Comparison of ENCODE assay signal across 14 cellular contexts in the genomic region with DNA sequence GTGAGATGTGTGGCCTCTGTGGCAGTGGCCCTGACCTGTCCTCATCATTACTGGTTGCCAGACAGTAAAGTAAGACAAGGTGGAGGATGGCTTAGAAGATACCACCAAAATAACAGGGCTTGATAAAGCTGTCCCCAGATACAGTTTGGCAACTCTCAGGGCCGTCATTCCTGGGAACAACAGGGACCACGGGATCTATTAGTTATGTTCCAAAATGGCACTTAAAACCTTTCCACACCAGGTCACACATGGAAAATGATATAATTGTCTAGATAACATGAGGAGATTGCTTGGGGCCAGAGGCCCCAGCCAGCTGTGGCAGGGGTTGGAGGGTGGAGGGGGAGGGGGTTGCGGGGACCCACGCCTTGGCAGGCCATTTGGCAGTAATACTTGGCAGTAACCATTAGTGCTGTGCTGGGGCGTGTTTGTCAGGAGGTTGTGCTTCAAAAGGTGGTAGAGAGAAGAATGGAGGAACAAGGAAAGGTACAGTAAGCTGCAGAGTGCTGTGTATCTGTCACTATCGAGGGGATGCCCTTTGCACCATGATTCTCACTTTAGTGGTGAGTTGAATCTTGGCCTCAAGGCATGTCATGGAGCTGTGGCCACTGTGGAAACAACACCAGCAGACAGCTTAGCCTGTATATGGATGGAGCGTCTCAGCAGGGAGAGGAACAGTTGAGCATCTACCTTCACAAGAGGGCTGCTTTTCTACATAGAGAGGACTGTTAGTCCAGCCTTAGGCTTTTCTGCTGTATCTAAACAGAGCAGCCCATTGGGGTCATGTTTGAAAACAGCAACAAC. TPM values are rescaled to one million over a fixed set of nuclear protein-coding genes. Genes with fewer than 3 reads are reported as not detected.
A peak's percentile ranks its signal among the peaks of the same experiment; 100 is the strongest.
DNase-seq lines count a peak whose midpoint lies in the region; ATAC-seq and TF ChIP-seq lines count a peak whose summit lies in the region.
"Had no signal": no experiment of that assay in that cellular context is flagged by ENCODE, and none has a peak within 500 bp of the region (broad histone marks: within the 10 kb centered on the region; RNA-seq: fewer than 3 reads in every experiment).

No MANE protein-coding gene starts in this region.

- H2AFZ ChIP-seq in PC-3 (ENCODE audit: low read length) (no peak overlapping the region), trophoblast cell (ENCODE audit: insufficient read depth, low read length, poor library complexity) (no peak overlapping the region)

- no peak overlapping the region for H2BK5ac ChIP-seq in trophoblast cell (ENCODE audit: low read depth, low read length, poor library complexity)

- H3K4me3 ChIP-seq in DOHH2 (ENCODE audit: low read length), result peak overlapping the region; percentile 6
- H3K4me3 ChIP-seq in PC-3 (ENCODE audit: low read length), result no peak overlapping the region
- no peak overlapping the region for H3K4me3 ChIP-seq in cardiac muscle cell
- no peak overlapping the region for H3K4me3 ChIP-seq in trophoblast cell (ENCODE audit: low read depth, low read length)
- no peak overlapping the region for H3K4me3 ChIP-seq in esophagus muscularis mucosa
- H3K4me3 ChIP-seq: breast epithelium had no signal

- H4K12ac ChIP-seq in trophoblast cell (ENCODE audit: low read depth, low read length), result no peak overlapping the region

- peak overlapping the region; percentile 78 for H3K27ac ChIP-seq in DOHH2 (ENCODE audit: low read depth, low read length)
- peak overlapping the region; percentile 85; the same call in 1 of the 2 replicates for H3K27ac ChIP-seq in PC-3 (ENCODE audit: low read length)
- peak overlapping the region; percentile 38 for H3K27ac ChIP-seq in cardiac muscle cell
- H3K27ac ChIP-seq in trophoblast cell (ENCODE audit: low read depth, low read length), result no peak overlapping the region
- no peak overlapping the region for H3K27ac ChIP-seq in esophagus muscularis mucosa (replicated peaks in 1 of 4)
- H3K27ac ChIP-seq: breast epithelium, C4-2B had no signal

- H3K4me1 ChIP-seq in DOHH2 (ENCODE audit: control insufficient read depth, low read length) (peaks cover 93% of the 10 kb centered on the region), PC-3 (ENCODE audit: insufficient read depth, low read length) (peaks cover 25% of the 10 kb centered on the region), cardiac muscle cell (ENCODE audit: low read depth) (peaks cover 32% of the 10 kb centered on the region), trophoblast cell (ENCODE audit: control insufficient read depth in 1 of 2, insufficient read depth in 2 of 2, low read length in 2 of 2) (no peaks in the 10 kb centered on the region), esophagus muscularis mucosa (peaks cover 0 to 5% (median 0%) of the 10 kb centered on the region in 4 donors)
- H3K4me1 ChIP-seq: breast epithelium had no signal

- H3K4ac ChIP-seq in trophoblast cell (ENCODE audit: low read depth, low read length), result no peak overlapping the region

- no peaks in the 10 kb centered on the region for H3K79me1 ChIP-seq in trophoblast cell (ENCODE audit: low read length)

- TF ChIP-seq POLR2A in esophagus muscularis mucosa (IDR thresholded peaks at IDR 0.05; ENCODE audit: low read depth), result no peak

- H2BK120ac ChIP-seq in trophoblast cell (ENCODE audit: insufficient read depth, low read length, poor library complexity), result no peak overlapping the region

- H3K36me3 ChIP-seq in DOHH2 (ENCODE audit: control insufficient read depth, low read length) (peaks cover 15% of the 10 kb centered on the region; the same call in 1 of the 2 replicates), PC-3 (ENCODE audit: low read depth, low read length) (no peaks in the 10 kb centered on the region), cardiac muscle cell (no peaks in the 10 kb centered on the region), trophoblast cell (ENCODE audit: control insufficient read depth in 1 of 2, insufficient read depth in 2 of 2, low read length in 2 of 2) (no peaks in the 10 kb centered on the region), esophagus muscularis mucosa (no peaks in the 10 kb centered on the region)
- H3K36me3 ChIP-seq: breast epithelium had no signal

- TF ChIP-seq EP300 in esophagus muscularis mucosa (IDR thresholded peaks at IDR 0.05), result no peak

- no peak for TF ChIP-seq CTCF in DOHH2 (IDR thresholded peaks at IDR 0.05; ENCODE audit: low read depth, low read length, poor library complexity, severe bottlenecking)
- no peak for TF ChIP-seq CTCF in PC-3 (conservative IDR thresholded peaks at IDR 0.05; ENCODE audit: low read depth, low read length)
- TF ChIP-seq CTCF in cardiac muscle cell (IDR thresholded peaks at IDR 0.05; ENCODE audit: low read depth, low read length), result no peak
- no peak for TF ChIP-seq CTCF in esophagus muscularis mucosa (IDR thresholded peaks at IDR 0.05)

- H3K79me2 ChIP-seq in DOHH2 (ENCODE audit: control insufficient read depth, low read length), result peaks cover 100% of the 10 kb centered on the region
- H3K79me2 ChIP-seq in PC-3 (ENCODE audit: low read length), result peaks cover 46% of the 10 kb centered on the region
- no peaks in the 10 kb centered on the region for H3K79me2 ChIP-seq in trophoblast cell (ENCODE audit: control insufficient read depth, insufficient read depth, low read length, poor library complexity)

- H4K20me1 ChIP-seq in DOHH2 (ENCODE audit: control insufficient read depth, insufficient read depth, low read depth, low read length) (no peaks in the 10 kb centered on the region), PC-3 (ENCODE audit: low read length) (no peaks in the 10 kb centered on the region)

- no peak overlapping the region for H3K14ac ChIP-seq in trophoblast cell (ENCODE audit: low read length)

- no peaks in the 10 kb centered on the region for H3K27me3 ChIP-seq in DOHH2 (ENCODE audit: control insufficient read depth, low read length)
- no peaks in the 10 kb centered on the region for H3K27me3 ChIP-seq in PC-3 (ENCODE audit: low read length)
- H3K27me3 ChIP-seq in cardiac muscle cell, result no peaks in the 10 kb centered on the region
- no peaks in the 10 kb centered on the region for H3K27me3 ChIP-seq in trophoblast cell (ENCODE audit: insufficient read depth, low read length)
- H3K27me3 ChIP-seq in esophagus muscularis mucosa, result no peaks in the 10 kb centered on the region
- H3K27me3 ChIP-seq: breast epithelium had no signal

- WGBS in trophoblast cell (ENCODE audit: extremely low coverage, insufficient coverage, insufficient read length), result no CpG with 5 or more reads among the region's 7 CpGs
- WGBS in esophagus muscularis mucosa, result 97% methylated on average over 7 of the region's 7 CpGs

- 0 out of 2 replicates have a peak, but pooled peaks cover 4% of the 10 kb centered on the region for H3F3A ChIP-seq in DOHH2 (ENCODE audit: control insufficient read depth, insufficient read depth)
- no peaks in the 10 kb centered on the region for H3F3A ChIP-seq in PC-3 (ENCODE audit: low read length, unreplicated experiment)

- CTCF ChIA-PET in PC-3 (lab: Charles Lee), result no interaction called here

- intact Hi-C loops in PC-3 (cut with micrococcal nuclease), result no loop called here
- intact Hi-C loops in esophagus muscularis mucosa (cut with DNase I), result no loop called here

- no peak overlapping the region for H2BK12ac ChIP-seq in trophoblast cell (ENCODE audit: low read length)

- no peak overlapping the region for H4K91ac ChIP-seq in trophoblast cell (ENCODE audit: low read depth, low read length)

- no peak overlapping the region for H3K18ac ChIP-seq in trophoblast cell (ENCODE audit: low read length)

- no peak overlapping the region for H3K23ac ChIP-seq in trophoblast cell (ENCODE audit: low read length)

- H2AK5ac ChIP-seq in trophoblast cell (ENCODE audit: low read length), result no peak overlapping the region

- no peak overlapping the region for H4K8ac ChIP-seq in trophoblast cell (ENCODE audit: low read depth, low read length)

- POLR2A ChIA-PET in PC-3 (lab: Charles Lee; ENCODE audit: unreplicated experiment), result no interaction called here

- BruUV-seq in PC-3 (replicated peaks; lab: Mats Ljungman, UMichigan), result no TSS peak

- H3K9me3 ChIP-seq in DOHH2 (ENCODE audit: control insufficient read depth, insufficient read depth, low read length), result no peaks in the 10 kb centered on the region
- H3K9me3 ChIP-seq in PC-3 (ENCODE audit: low read length), result no peaks in the 10 kb centered on the region
- H3K9me3 ChIP-seq in cardiac muscle cell (ENCODE audit: low read depth), result no peaks in the 10 kb centered on the region
- H3K9me3 ChIP-seq in trophoblast cell (ENCODE audit: insufficient read depth, low read depth, low read length), result no peaks in the 10 kb centered on the region
- H3K9me3 ChIP-seq in esophagus muscularis mucosa, result no peaks in the 10 kb centered on the region
- H3K9me3 ChIP-seq: breast epithelium had no signal

- no peak for ATAC-seq in PC-3

- DNase-seq in PC-3 (no peak), cardiac muscle cell (ENCODE audit: low read depth in 1 of 2, low spot score in 1 of 2) (no peak), trophoblast cell (no peak), dermis blood vessel endothelial cell (no peak), T1000 (lab: John Stamatoyannopoulos, UW) (no peak), esophagus muscularis mucosa (ENCODE audit: extremely low spot score) (no peak)
- DNase-seq: activated CD4-positive, CD25-positive, alpha-beta regulatory T cell treated with anti-CD3 and anti-CD28 coated beads, Interleukin-2, amount 50 U/mL, for 72 hours; NCI-H1048; NCI-H2227 treated with DMSO at 0.1 percent for 48 hours; stimulated activated CD4-positive, alpha-beta T cell treated with anti-CD3 and anti-CD28 coated beads, Interleukin-4, amount 100 ng/mL, for 4 hours; stimulated activated naive CD4-positive, alpha-beta T cell had no signal

- H3K9me2 ChIP-seq in DOHH2 (replicated peaks; ENCODE audit: control insufficient read depth, low read length), result no peaks in the 10 kb centered on the region
- H3K9me2 ChIP-seq in PC-3 (replicated peaks; ENCODE audit: low read length), result no peaks in the 10 kb centered on the region

- H3K9ac ChIP-seq in PC-3 (ENCODE audit: low read length) (peak overlapping the region; percentile 34; the same call in 1 of the 2 replicates), trophoblast cell (ENCODE audit: low read length) (no peak overlapping the region)

- H3K4me2 ChIP-seq in DOHH2 (ENCODE audit: low read length), result peak overlapping the region; percentile 92
- peak overlapping the region; percentile 79 for H3K4me2 ChIP-seq in PC-3 (ENCODE audit: low read length)
- H3K4me2 ChIP-seq in trophoblast cell (ENCODE audit: low read length), result peak overlapping the region; percentile 25

RNA-seq across cellular contexts. Expression of a gene that starts 14.0 kb away (rescaled TPM):
- total RNA-seq in PC-3 (2014; rRNA removed) (9.8 and 10.5 TPM in 2 replicates), cardiac muscle cell (34.8 and 49.1 TPM in 2 replicates), dermis blood vessel endothelial cell (12.4 and 14.8 TPM in 2 replicates), esophagus muscularis mucosa (1 to 10 TPM; 4.1 to 9.1 (median 6.7) TPM)
- 17.3 and 30.4 TPM in 2 replicates for polyA plus RNA-seq in cardiac muscle cell
- polyA plus RNA-seq in trophoblast cell (2013), result 5.8 and 5.9 TPM in 2 replicates

Comparison
In these comparisons a context has a peak if more than half of its experiments do, and no peak if none do; other contexts are left out.
1. H3K27ac ChIP-seq: peak in DOHH2 (single experiment), PC-3 (single experiment) and cardiac muscle cell (single experiment); none in trophoblast cell (single experiment) and esophagus muscularis mucosa (0 of 4).
2. H3K4me2 ChIP-seq: peak in every context shown above with its lines; median percentile 92 in DOHH2; 79 in PC-3; 25 in trophoblast cell.